Comparison of ENCODE assay signal across 23 cellular contexts in the genomic region with DNA sequence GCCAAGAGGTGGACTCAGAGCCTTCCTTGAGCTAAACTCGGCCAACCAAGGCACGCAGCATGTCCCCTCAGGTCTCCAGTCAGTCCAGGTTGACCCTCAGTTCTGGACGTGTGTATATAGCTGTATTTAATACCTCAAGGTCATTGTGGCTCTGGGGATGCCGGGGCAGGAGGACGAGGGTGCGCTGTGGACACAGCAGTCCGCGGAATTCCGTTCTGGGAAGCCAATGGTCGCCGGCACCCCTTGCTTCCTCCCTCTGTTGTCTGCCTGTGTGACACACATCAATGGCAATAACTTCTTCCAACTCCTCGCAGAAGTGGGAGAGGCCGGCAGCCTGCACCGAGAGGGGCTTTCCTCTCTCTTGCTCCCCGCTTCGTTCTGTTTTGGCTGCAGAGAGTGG. TPM values are rescaled to one million over a fixed set of nuclear protein-coding genes. Genes with fewer than 3 reads are reported as not detected.
A peak's percentile ranks its signal among the peaks of the same experiment; 100 is the strongest.
DNase-seq lines count a peak whose midpoint lies in the region; ATAC-seq and TF ChIP-seq lines count a peak whose summit lies in the region.
"Had no signal": no experiment of that assay in that cellular context is flagged by ENCODE, and none has a peak within 500 bp of the region (broad histone marks: within the 10 kb centered on the region; RNA-seq: fewer than 3 reads in every experiment).

No MANE protein-coding gene starts in this region.

- no peak for TF ChIP-seq POLR2A in IMR-90 (IDR thresholded peaks at IDR 0.05; ENCODE audit: low read depth, low read length)

- no peak for TF ChIP-seq CTCF in IMR-90 (conservative IDR thresholded peaks at IDR 0.05; ENCODE audit: low read depth, low read length)
- TF ChIP-seq CTCF in mucosa of descending colon (IDR thresholded peaks at IDR 0.05): no peak

- peaks cover 87% of the 10 kb centered on the region for H3K4me1 Mint-ChIP-seq in activated naive CD4-positive, alpha-beta T cell treated with anti-CD3 and anti-CD28 coated beads, Interleukin-2, amount 10 ng/mL, durations not matched to agents 7 days and 5 days
- H3K4me1 Mint-ChIP-seq in activated naive CD4-positive, alpha-beta T cell treated with anti-CD3 and anti-CD28 coated beads for 36 hours (ENCODE audit: low read depth): peaks cover 85% of the 10 kb centered on the region
- peaks cover 48 to 70% of the 10 kb centered on the region in 2 donors for H3K4me1 Mint-ChIP-seq in effector memory CD8-positive, alpha-beta T cell (ENCODE audit: low read depth in 2 of 2)
- peaks cover 39% of the 10 kb centered on the region for H3K4me1 Mint-ChIP-seq in stimulated activated memory B cell treated with anti-CD40 and anti-IgM and Interleukin-4, amounts not matched to agents 10 μg/mL and 1 μg/mL and 100 μg/mL, for 72 hours

- WGBS in IMR-90 (ENCODE audit: extremely low coverage in 2 of 2, insufficient read length in 1 of 2), 2 experiments: no CpG with 5 or more reads among the region's 16 CpGs

- no peaks in the 10 kb centered on the region for H3K27me3 Mint-ChIP-seq in activated naive CD4-positive, alpha-beta T cell treated with anti-CD3 and anti-CD28 coated beads, Interleukin-2, amount 10 ng/mL, durations not matched to agents 7 days and 5 days
- no peaks in the 10 kb centered on the region for H3K27me3 Mint-ChIP-seq in activated naive CD4-positive, alpha-beta T cell treated with anti-CD3 and anti-CD28 coated beads for 36 hours (ENCODE audit: low read depth)
- no peaks in the 10 kb centered on the region for H3K27me3 Mint-ChIP-seq in effector memory CD8-positive, alpha-beta T cell
- H3K27me3 Mint-ChIP-seq in stimulated activated memory B cell treated with anti-CD40 and anti-IgM and Interleukin-4, amounts not matched to agents 10 μg/mL and 1 μg/mL and 100 μg/mL, for 72 hours: no peaks in the 10 kb centered on the region

- dilution Hi-C loops in IMR-90 (cut with HindIII; ENCODE audit: low sequenced_read_pairs, unreplicated experiment): no loop called here

- ATAC-seq in IMR-90 (ENCODE audit: low read depth) (no peak), mucosa of descending colon (no peak)
- no peak for ATAC-seq in effector memory CD8-positive, alpha-beta T cell (replicated peaks)
- ATAC-seq in stimulated activated memory B cell treated with anti-CD40 and anti-IgM and Interleukin-4, amounts not matched to agents 10 μg/mL and 1 μg/mL and 100 μg/mL, for 72 hours: no peak
- ATAC-seq: lower lobe of right lung, upper lobe of right lung had no signal

- H3K18ac ChIP-seq in IMR-90 (ENCODE audit: low read depth, low read length): peak overlapping the region; percentile 32

- H3K36me3 Mint-ChIP-seq in activated naive CD4-positive, alpha-beta T cell treated with anti-CD3 and anti-CD28 coated beads, Interleukin-2, amount 10 ng/mL, durations not matched to agents 7 days and 5 days: peaks cover 78% of the 10 kb centered on the region
- H3K36me3 Mint-ChIP-seq in activated naive CD4-positive, alpha-beta T cell treated with anti-CD3 and anti-CD28 coated beads for 36 hours (ENCODE audit: low read depth): peaks cover 53% of the 10 kb centered on the region
- H3K36me3 Mint-ChIP-seq in effector memory CD8-positive, alpha-beta T cell (ENCODE audit: insufficient read depth): peaks cover 50% of the 10 kb centered on the region
- peaks cover 63% of the 10 kb centered on the region for H3K36me3 Mint-ChIP-seq in stimulated activated memory B cell treated with anti-CD40 and anti-IgM and Interleukin-4, amounts not matched to agents 10 μg/mL and 1 μg/mL and 100 μg/mL, for 72 hours

- H3K4me1 ChIP-seq in IMR-90 (ENCODE audit: control insufficient read depth, insufficient read depth, low read length) (peaks cover 22% of the 10 kb centered on the region), mucosa of descending colon (ENCODE audit: low read depth) (no peaks in the 10 kb centered on the region)
- H3K4me1 ChIP-seq: BLaER1, prostate gland had no signal

- peak overlapping the region; percentile 81 for H2BK5ac ChIP-seq in IMR-90 (ENCODE audit: low read depth, low read length, poor library complexity, severe bottlenecking)

- no peak overlapping the region for H3K9ac ChIP-seq in IMR-90 (ENCODE audit: low read depth, low read length)
- H3K9ac ChIP-seq: BLaER1 had no signal

- in situ Hi-C loops in IMR-90 (cut with MboI; ENCODE audit: low sequenced_read_pairs): no loop called here

- CTCF ChIA-PET in activated naive CD4-positive, alpha-beta T cell treated with anti-CD3 and anti-CD28 coated beads, Interleukin-2, amount 10 ng/mL, durations not matched to agents 7 days and 5 days (lab: Charles Lee): interaction anchor here (0.6 kb wide), 1 partner anchor 446 kb away, joined by 3 read pairs; no protein-coding TSS in a partner anchor
- CTCF ChIA-PET in activated naive CD4-positive, alpha-beta T cell treated with anti-CD3 and anti-CD28 coated beads for 36 hours (lab: Charles Lee): interaction anchor here (0.7 to 7.9 kb wide), 3 partner anchors 9 to 164 kb away, joined by 3 to 68 read pairs (median 3); no protein-coding TSS in a partner anchor
- CTCF ChIA-PET in IMR-90 (lab: Yijun Ruan, JAX): interaction anchor here (1.5 kb wide), 1 partner anchor 20 kb away, joined by 3 read pairs; no protein-coding TSS in a partner anchor

- H2AFZ ChIP-seq in IMR-90 (replicated peaks; ENCODE audit: low read length, poor library complexity): no peak overlapping the region

- no peak overlapping the region for H2BK120ac ChIP-seq in IMR-90 (ENCODE audit: low read depth, low read length)

- POLR2A ChIA-PET in IMR-90 (lab: Charles Lee; ENCODE audit: unreplicated experiment): interaction anchor here (0.7 kb wide), 1 partner anchor 163 kb away, joined by 4 read pairs; no protein-coding TSS in a partner anchor

- BruUV-seq in IMR-90 (replicated peaks; lab: Mats Ljungman, UMichigan): no TSS peak

- H3K9me3 ChIP-seq in IMR-90 (ENCODE audit: control insufficient read depth, insufficient read depth, low read length) (peaks cover 9% of the 10 kb centered on the region), mucosa of descending colon (no peaks in the 10 kb centered on the region)
- H3K9me3 ChIP-seq: lower lobe of right lung, neutrophil, Peyer's patch, prostate gland, upper lobe of right lung had no signal

- no peak overlapping the region for H3K4me3 Mint-ChIP-seq in activated naive CD4-positive, alpha-beta T cell treated with anti-CD3 and anti-CD28 coated beads, Interleukin-2, amount 10 ng/mL, durations not matched to agents 7 days and 5 days
- H3K4me3 Mint-ChIP-seq in activated naive CD4-positive, alpha-beta T cell treated with anti-CD3 and anti-CD28 coated beads for 36 hours: no peak overlapping the region
- H3K4me3 Mint-ChIP-seq in effector memory CD8-positive, alpha-beta T cell: no peak overlapping the region
- no peak overlapping the region for H3K4me3 Mint-ChIP-seq in stimulated activated memory B cell treated with anti-CD40 and anti-IgM and Interleukin-4, amounts not matched to agents 10 μg/mL and 1 μg/mL and 100 μg/mL, for 72 hours
- H3K4me3 Mint-ChIP-seq: H9 had no signal

- H2BK20ac ChIP-seq in IMR-90 (ENCODE audit: low read depth, low read length): no peak overlapping the region

- peaks cover 62% of the 10 kb centered on the region for H3K36me3 ChIP-seq in IMR-90 (ENCODE audit: control insufficient read depth, insufficient read depth, low read length)
- no peaks in the 10 kb centered on the region for H3K36me3 ChIP-seq in mucosa of descending colon (ENCODE audit: low read depth)
- H3K36me3 ChIP-seq: neutrophil, prostate gland had no signal

- peaks cover 20% of the 10 kb centered on the region for H3K9me3 Mint-ChIP-seq in activated naive CD4-positive, alpha-beta T cell treated with anti-CD3 and anti-CD28 coated beads, Interleukin-2, amount 10 ng/mL, durations not matched to agents 7 days and 5 days
- peaks cover 19% of the 10 kb centered on the region for H3K9me3 Mint-ChIP-seq in activated naive CD4-positive, alpha-beta T cell treated with anti-CD3 and anti-CD28 coated beads for 36 hours
- no peaks in the 10 kb centered on the region for H3K9me3 Mint-ChIP-seq in effector memory CD8-positive, alpha-beta T cell
- H3K9me3 Mint-ChIP-seq in stimulated activated memory B cell treated with anti-CD40 and anti-IgM and Interleukin-4, amounts not matched to agents 10 μg/mL and 1 μg/mL and 100 μg/mL, for 72 hours: peaks cover 12% of the 10 kb centered on the region

- peak overlapping the region; percentile 41; the same call in 1 of the 2 replicates for H3K4ac ChIP-seq in IMR-90 (ENCODE audit: low read depth, low read length)

- peaks cover 30% of the 10 kb centered on the region for H3K9me1 ChIP-seq in IMR-90 (ENCODE audit: insufficient read depth, low read length)

- H4K5ac ChIP-seq in IMR-90 (ENCODE audit: low read depth, low read length): peak overlapping the region; percentile 22

- peak overlapping the region; percentile 24 for H3K27ac ChIP-seq in IMR-90 (ENCODE audit: insufficient read depth, low read length)
- H3K27ac ChIP-seq: BLaER1, lower lobe of right lung, neutrophil, prostate gland, SJCRH30, upper lobe of right lung had no signal

- H4K91ac ChIP-seq in IMR-90 (ENCODE audit: insufficient read depth, low read depth, low read length): peak overlapping the region; percentile 34; the same call in 1 of the 2 replicates

- H3K79me1 ChIP-seq in IMR-90 (ENCODE audit: low read depth in 1 of 2, low read length in 2 of 2): peaks cover 40 to 58% of the 10 kb centered on the region in 2 experiments

- intact Hi-C loops in activated naive CD4-positive, alpha-beta T cell treated with anti-CD3 and anti-CD28 coated beads for 36 hours (cut with micrococcal nuclease): no loop called here
- intact Hi-C loops in IMR-90 (cut with micrococcal nuclease): no loop called here
- intact Hi-C loops in mucosa of descending colon (cut with DNase I, micrococcal nuclease): no loop called here

- TF ChIP-seq RAD21 in IMR-90 (IDR thresholded peaks at IDR 0.05; ENCODE audit: low read length): no peak

- peak overlapping the region; percentile 46; the same call in 1 of the 2 replicates for H2AK5ac ChIP-seq in IMR-90 (ENCODE audit: low read depth, low read length)

- H2AK9ac ChIP-seq in IMR-90 (replicated peaks; ENCODE audit: low read depth, low read length, poor library complexity): no peak overlapping the region

- H3K4me3 ChIP-seq in IMR-90 (ENCODE audit: insufficient read depth, low read depth, low read length): no peak overlapping the region
- no peak overlapping the region for H3K4me3 ChIP-seq in mucosa of descending colon
- H3K4me3 ChIP-seq: BLaER1, lower lobe of right lung, Peyer's patch, prostate gland, SJCRH30, upper lobe of right lung had no signal

- H3K27ac Mint-ChIP-seq in activated naive CD4-positive, alpha-beta T cell treated with anti-CD3 and anti-CD28 coated beads, Interleukin-2, amount 10 ng/mL, durations not matched to agents 7 days and 5 days: peak overlapping the region; percentile 98
- no peak overlapping the region for H3K27ac Mint-ChIP-seq in activated naive CD4-positive, alpha-beta T cell treated with anti-CD3 and anti-CD28 coated beads for 36 hours
- H3K27ac Mint-ChIP-seq in effector memory CD8-positive, alpha-beta T cell: peak overlapping the region; percentile 84 to 96
- H3K27ac Mint-ChIP-seq in stimulated activated memory B cell treated with anti-CD40 and anti-IgM and Interleukin-4, amounts not matched to agents 10 μg/mL and 1 μg/mL and 100 μg/mL, for 72 hours: peak overlapping the region; percentile 58
- H3K27ac Mint-ChIP-seq: H9 had no signal

- no peak for DNase-seq in activated naive CD4-positive, alpha-beta T cell treated with anti-CD3 and anti-CD28 coated beads, Interleukin-2, amount 10 ng/mL, durations not matched to agents 7 days and 5 days
- no peak for DNase-seq in activated naive CD4-positive, alpha-beta T cell treated with anti-CD3 and anti-CD28 coated beads for 36 hours
- DNase-seq in IMR-90 (no peak), mucosa of descending colon (no peak), GOT3 (lab: John Stamatoyannopoulos, UW) (no peak)
- DNase-seq in effector memory CD8-positive, alpha-beta T cell: no peak
- DNase-seq in stimulated activated CD8-positive, alpha-beta memory T cell treated with anti-CD3 and anti-CD28 coated beads, Interleukin-4, amount 100 ng/mL, for 48 hours: no peak
- DNase-seq: ACHN, activated gamma-delta T cell, cortex of kidney, H9, Kasumi-1, lower lobe of right lung, MV-4-11, NCI-H1694, NCI-H526 treated with DMSO at 0.1 percent for 48 hours, Peyer's patch, SJCRH30, upper lobe of right lung had no signal

- no peak overlapping the region for H3K23ac ChIP-seq in IMR-90 (ENCODE audit: low read depth, low read length)

- no peak overlapping the region for H3K56ac ChIP-seq in IMR-90 (ENCODE audit: extremely low read depth, insufficient read depth, low read length)

- H3K4me2 ChIP-seq in IMR-90 (ENCODE audit: low read depth, low read length): no peak overlapping the region
- H3K4me2 ChIP-seq: BLaER1 had no signal

- H3K27me3 ChIP-seq in IMR-90 (ENCODE audit: control insufficient read depth, insufficient read depth, low read length): no peaks in the 10 kb centered on the region
- H3K27me3 ChIP-seq: BLaER1, neutrophil, Peyer's patch, SJCRH30, upper lobe of right lung had no signal

- H4K8ac ChIP-seq in IMR-90 (ENCODE audit: low read depth in 2 of 2, low read length in 2 of 2): peak overlapping the region; percentile 53 to 58; a peak in 3 of 4 replicates

- H3K14ac ChIP-seq in IMR-90 (replicated peaks; ENCODE audit: low read depth, low read length): peak overlapping the region; percentile 51; the same call in 1 of the 2 replicates

- no peak overlapping the region for H2BK15ac ChIP-seq in IMR-90 (ENCODE audit: low read depth, low read length)

- peaks cover 60% of the 10 kb centered on the region for H4K20me1 ChIP-seq in IMR-90 (ENCODE audit: insufficient read depth, low read length)

RNA-seq across cellular contexts. Expression of a gene that starts 27.7 kb away (rescaled TPM):
- total RNA-seq in activated naive CD4-positive, alpha-beta T cell treated with anti-CD3 and anti-CD28 coated beads for 36 hours: 10 to 100 TPM; 71.4 to 75.3 TPM
- 155 and 158 TPM in 2 replicates for total RNA-seq in IMR-90 (2012; rRNA removed)
- polyA plus RNA-seq in IMR-90 (2012; rRNA removed): 163 and 202 TPM in 2 replicates
- polyA plus RNA-seq in IMR-90 (2012; cell fraction: cytosol; rRNA removed): 108 and 247 TPM in 2 replicates
- 92.9 and 150 TPM in 2 replicates for polyA plus RNA-seq in IMR-90 (2012; cell fraction: nucleus; rRNA removed; ENCODE audit: low replicate concordance)
- total RNA-seq in mucosa of descending colon: 10 to 100 TPM in 2 of 3 donors, 1 to 10 TPM in 1; 7.2 to 12.8 (median 12.4) TPM

Comparison
In these comparisons a context has a peak if more than half of its experiments do, and no peak if none do; other contexts are left out.
1. RNA of a gene that starts 27.7 kb away (total RNA-seq): 155 to 158 TPM in IMR-90 and 71.4 to 75.3 TPM in activated naive CD4-positive, alpha-beta T cell treated with anti-CD3 and anti-CD28 coated beads for 36 hours; 7.2 to 12.8 TPM in mucosa of descending colon; every median in the first group is over 4 times any median in the second.